Comparison of ENCODE assay signal across 9 cellular contexts in genomic region chr20:37518606-37519507, GRCh38.
DNase-seq lines count a peak whose midpoint lies in the region; ATAC-seq and TF ChIP-seq lines count a peak whose summit lies in the region.
"Had no signal": no experiment of that assay in that cellular context is flagged by ENCODE, and none has a peak within 500 bp of the region (broad histone marks: within the 10 kb centered on the region; RNA-seq: fewer than 3 reads in every experiment).

No MANE protein-coding gene starts in this region.

- no peaks in the 10 kb centered on the region for H3K27me3 Mint-ChIP-seq in stimulated activated naive CD8-positive, alpha-beta T cell treated with anti-CD3 and anti-CD28 coated beads, Interleukin-15, amount 100 ng/mL, for 72 hours

- peak overlapping the region; percentile 57 to 68 for H3K27ac Mint-ChIP-seq in stimulated activated naive CD8-positive, alpha-beta T cell treated with anti-CD3 and anti-CD28 coated beads, Interleukin-15, amount 100 ng/mL, for 72 hours

- no peak for TF ChIP-seq CTCF in choroid plexus epithelial cell (conservative IDR thresholded peaks at IDR 0.05; ENCODE audit: low read depth, low read length)

- H3K4me3 Mint-ChIP-seq in stimulated activated naive CD8-positive, alpha-beta T cell treated with anti-CD3 and anti-CD28 coated beads, Interleukin-15, amount 100 ng/mL, for 72 hours: no peak overlapping the region

- DNase-seq in stimulated activated naive CD8-positive, alpha-beta T cell treated with anti-CD3 and anti-CD28 coated beads, Interleukin-15, amount 100 ng/mL, for 72 hours: no peak
- no peak for DNase-seq in stimulated activated naive CD8-positive, alpha-beta T cell treated with anti-CD3 and anti-CD28 coated beads, Interleukin-15, Interleukin-2, amounts not matched to agents 100 U/mL and 50 U/mL, for 24 hours
- DNase-seq in choroid plexus epithelial cell (ENCODE audit: low read depth) (peak; percentile 83), midbrain (lab: John Stamatoyannopoulos, UW) (peak; percentile 59), ACHN (no peak)
- DNase-seq: activated gamma-delta T cell treated with Interleukin-2 at 50 U/mL for 16 hours had no signal

- H3K9me3 Mint-ChIP-seq in stimulated activated naive CD8-positive, alpha-beta T cell treated with anti-CD3 and anti-CD28 coated beads, Interleukin-15, amount 100 ng/mL, for 72 hours: no peaks in the 10 kb centered on the region

- ATAC-seq in stimulated activated naive CD8-positive, alpha-beta T cell treated with anti-CD3 and anti-CD28 coated beads, Interleukin-15, amount 100 ng/mL, for 72 hours: no peak
- ATAC-seq in stimulated activated naive CD8-positive, alpha-beta T cell treated with anti-CD3 and anti-CD28 coated beads, Interleukin-15, Interleukin-2, amounts not matched to agents 100 U/mL and 50 U/mL, for 24 hours: no peak
- ATAC-seq in GM19328 (IDR thresholded peaks at IDR 0.05; ENCODE audit: unreplicated experiment) (no peak), HG02571 (IDR thresholded peaks at IDR 0.05; ENCODE audit: unreplicated experiment) (no peak), GM21360 (IDR thresholded peaks at IDR 0.05; ENCODE audit: unreplicated experiment) (no peak)

- in situ Hi-C loops in ACHN (cut with HindIII; ENCODE audit: low pct_ligation_motif_present, low pct_unique_long_range_greater_than_20kb, low sequenced_read_pairs): no loop called here

- H3K4me1 Mint-ChIP-seq in stimulated activated naive CD8-positive, alpha-beta T cell treated with anti-CD3 and anti-CD28 coated beads, Interleukin-15, amount 100 ng/mL, for 72 hours: peaks cover 38% of the 10 kb centered on the region

- peak overlapping the region; percentile 4 for H3K4me3 ChIP-seq in choroid plexus epithelial cell (ENCODE audit: low read depth, low read length)

Comparison
In these comparisons a context has a peak if more than half of its experiments do, and no peak if none do; other contexts are left out.
1. DNase-seq: peak in choroid plexus epithelial cell (single experiment) and midbrain (single experiment); none in stimulated activated naive CD8-positive, alpha-beta T cell treated with anti-CD3 and anti-CD28 coated beads, Interleukin-15, amount 100 ng/mL, for 72 hours (0 of 2), stimulated activated naive CD8-positive, alpha-beta T cell treated with anti-CD3 and anti-CD28 coated beads, Interleukin-15, Interleukin-2, amounts not matched to agents 100 U/mL and 50 U/mL, for 24 hours (single experiment) and ACHN (single experiment).